ENCODE assay signal across 25 cellular contexts in genomic region chr9:20472646-20473045, GRCh38.
"Had no signal": no experiment of that assay in that cellular context is flagged by ENCODE, and none has a peak within 500 bp of the region (broad histone marks: within the 10 kb centered on the region; RNA-seq: fewer than 3 reads in every experiment).

No MANE protein-coding gene starts in this region.

- H3K36me3 ChIP-seq: esophagus squamous epithelium, prostate gland, suprapubic skin, transverse colon, uterus had no signal

- H3K27ac Mint-ChIP-seq: activated CD4-positive, alpha-beta T cell treated with anti-CD3 and anti-CD28 coated beads, Interleukin-2, amount 10 ng/mL, durations not matched to agents 24 days and 14 days; activated CD8-positive, alpha-beta T cell treated with anti-CD3 and anti-CD28 coated beads for 36 hours; activated naive CD4-positive, alpha-beta T cell treated with anti-CD3 and anti-CD28 coated beads, Interleukin-2, amount 10 ng/mL, durations not matched to agents 7 days and 5 days; activated naive CD8-positive, alpha-beta T cell treated with anti-CD3 and anti-CD28 coated beads, Interleukin-2, amount 50 U/mL, for 24 hours; stimulated activated naive CD8-positive, alpha-beta T cell treated with anti-CD3 and anti-CD28 coated beads, Interleukin-15, Interleukin-2, amounts not matched to agents 100 ng/mL and 50 ng/mL, for 24 hours had no signal

- H3K4me1 ChIP-seq: prostate gland had no signal

- H3K9me3 ChIP-seq: esophagus squamous epithelium, prostate gland, suprapubic skin, transverse colon, uterus had no signal

- H3K27me3 Mint-ChIP-seq: activated CD4-positive, alpha-beta T cell treated with anti-CD3 and anti-CD28 coated beads, Interleukin-2, amount 10 ng/mL, durations not matched to agents 24 days and 14 days; activated CD8-positive, alpha-beta T cell treated with anti-CD3 and anti-CD28 coated beads for 36 hours; activated naive CD4-positive, alpha-beta T cell treated with anti-CD3 and anti-CD28 coated beads, Interleukin-2, amount 10 ng/mL, durations not matched to agents 7 days and 5 days; activated naive CD8-positive, alpha-beta T cell treated with anti-CD3 and anti-CD28 coated beads, Interleukin-2, amount 50 U/mL, for 24 hours; stimulated activated naive CD8-positive, alpha-beta T cell treated with anti-CD3 and anti-CD28 coated beads, Interleukin-15, Interleukin-2, amounts not matched to agents 100 ng/mL and 50 ng/mL, for 24 hours had no signal

- H3K4me3 Mint-ChIP-seq: activated CD4-positive, alpha-beta T cell treated with anti-CD3 and anti-CD28 coated beads, Interleukin-2, amount 10 ng/mL, durations not matched to agents 24 days and 14 days; activated CD8-positive, alpha-beta T cell treated with anti-CD3 and anti-CD28 coated beads for 36 hours; activated naive CD4-positive, alpha-beta T cell treated with anti-CD3 and anti-CD28 coated beads, Interleukin-2, amount 10 ng/mL, durations not matched to agents 7 days and 5 days; activated naive CD8-positive, alpha-beta T cell treated with anti-CD3 and anti-CD28 coated beads, Interleukin-2, amount 50 U/mL, for 24 hours; stimulated activated naive CD8-positive, alpha-beta T cell treated with anti-CD3 and anti-CD28 coated beads, Interleukin-15, Interleukin-2, amounts not matched to agents 100 ng/mL and 50 ng/mL, for 24 hours had no signal

- H3K4me3 ChIP-seq: esophagus squamous epithelium, lung, prostate gland, suprapubic skin, transverse colon, uterus had no signal

- DNase-seq: activated CD4-positive, alpha-beta T cell treated with anti-CD3 and anti-CD28 coated beads, Interleukin-2, amount 10 ng/mL, durations not matched to agents 24 days and 14 days; activated CD4-positive, CD25-positive, alpha-beta regulatory T cell; activated CD8-positive, alpha-beta T cell treated with anti-CD3 and anti-CD28 coated beads for 36 hours; activated naive CD4-positive, alpha-beta T cell treated with anti-CD3 and anti-CD28 coated beads, Interleukin-2, amount 10 ng/mL, durations not matched to agents 7 days and 5 days; activated naive CD8-positive, alpha-beta T cell treated with anti-CD3 and anti-CD28 coated beads, Interleukin-2, amount 50 U/mL, for 24 hours; activated T-cell treated with anti-CD3 and anti-CD28 coated beads, Interleukin-2, amount 50 U/mL, for 1 hour; aorta; cerebellar nuclear complex; cortex of kidney; effector CD8-positive, alpha-beta T cell; esophagus squamous epithelium; foreskin melanocyte; glutamatergic neuron; kidney; occipital lobe; right cardiac atrium; T-helper 1 cell; T-helper 9 cell; transverse colon; uterus had no signal

- ATAC-seq: activated CD8-positive, alpha-beta T cell treated with anti-CD3 and anti-CD28 coated beads for 36 hours; activated naive CD8-positive, alpha-beta T cell treated with anti-CD3 and anti-CD28 coated beads, Interleukin-2, amount 50 U/mL, for 24 hours; left lobe of liver; right cardiac atrium had no signal

- H3K27ac ChIP-seq: esophagus squamous epithelium, prostate gland, suprapubic skin, transverse colon, uterus had no signal

- H3K9me3 Mint-ChIP-seq: stimulated activated naive CD8-positive, alpha-beta T cell treated with anti-CD3 and anti-CD28 coated beads, Interleukin-15, Interleukin-2, amounts not matched to agents 100 ng/mL and 50 ng/mL, for 24 hours had no signal

- H3K27me3 ChIP-seq: esophagus squamous epithelium, suprapubic skin, transverse colon, uterus had no signal
